21 cellular contexts compared by ENCODE assay signal in genomic region chr17:75641343-75641742, GRCh38. TPM values are rescaled to one million over a fixed set of nuclear protein-coding genes. Genes with fewer than 3 reads are reported as not detected.
DNase-seq lines count a peak whose midpoint lies in the region; ATAC-seq and TF ChIP-seq lines count a peak whose summit lies in the region.
"Had no signal": no experiment of that assay in that cellular context is flagged by ENCODE, and none has a peak within 500 bp of the region (broad histone marks: within the 10 kb centered on the region; RNA-seq: fewer than 3 reads in every experiment).

No MANE protein-coding gene starts in this region.

- H3K4me1 Mint-ChIP-seq in naive thymus-derived CD4-positive, alpha-beta T cell = peaks cover 0 to 14% (median 4%) of the 10 kb centered on the region in 7 donors

- CTCF ChIA-PET in naive thymus-derived CD4-positive, alpha-beta T cell (lab: Charles Lee) = interaction anchor here (1.3 to 1.9 kb wide), 2 partner anchors 9 to 106 kb away, joined by 3 to 7 read pairs; no protein-coding TSS in a partner anchor

- no peak for TF ChIP-seq CTCF in upper lobe of left lung (IDR thresholded peaks at IDR 0.05)

- intact Hi-C loops in Right ventricle myocardium superior (cut with DNase I) = no loop called here
- intact Hi-C loops in naive thymus-derived CD4-positive, alpha-beta T cell (cut with micrococcal nuclease) = no loop called here

- H3K9me3 Mint-ChIP-seq in naive thymus-derived CD4-positive, alpha-beta T cell = no peaks in the 10 kb centered on the region
- H3K9me3 Mint-ChIP-seq: activated CD4-positive, alpha-beta T cell treated with anti-CD3 and anti-CD28 coated beads, Interleukin-2, amount 10 ng/mL, durations not matched to agents 7 days and 5 days had no signal

- H3K27ac ChIP-seq in upper lobe of left lung = peak overlapping the region; percentile 4 to 80 (median 70)
- H3K27ac ChIP-seq in naive thymus-derived CD4-positive, alpha-beta T cell (ENCODE audit: low read depth, low read length) = no peak overlapping the region
- H3K27ac ChIP-seq: 22Rv1, esophagus muscularis mucosa, SK-N-MC had no signal

- H3K9me3 ChIP-seq in upper lobe of left lung = no peaks in the 10 kb centered on the region
- no peaks in the 10 kb centered on the region for H3K9me3 ChIP-seq in naive thymus-derived CD4-positive, alpha-beta T cell (ENCODE audit: control insufficient read depth in 2 of 3, low read length in 3 of 3)
- H3K9me3 ChIP-seq: esophagus muscularis mucosa, pancreas had no signal

- peak; percentile 40 for DNase-seq in DMS53 (lab: John Stamatoyannopoulos, UW)
- DNase-seq in DMS53 treated with DMSO at 0.1 percent for 48 hours (lab: John Stamatoyannopoulos, UW; ENCODE audit: unreplicated experiment) = no peak
- DNase-seq in Right ventricle myocardium superior = peak; percentile 68
- DNase-seq in midbrain (lab: John Stamatoyannopoulos, UW) = peak; percentile 14
- DNase-seq in upper lobe of left lung = peak in 1 of 2 donors; percentile 40
- DNase-seq in naive thymus-derived CD4-positive, alpha-beta T cell = no peak
- DNase-seq: activated CD4-positive, alpha-beta T cell treated with anti-CD3 and anti-CD28 coated beads, Interleukin-2, amount 10 ng/mL, durations not matched to agents 7 days and 5 days; cortex of kidney; DMS79 treated with DMSO at 0.1 percent for 48 hours; Karpas-422; NCI-H1105 treated with DMSO at 0.1 percent for 48 hours; NCI-H2171; NCI-H748 treated with DMSO at 0.1 percent for 48 hours had no signal

- no peaks in the 10 kb centered on the region for H3K27me3 ChIP-seq in upper lobe of left lung
- H3K27me3 ChIP-seq in naive thymus-derived CD4-positive, alpha-beta T cell (ENCODE audit: control insufficient read depth in 2 of 2, insufficient read depth in 2 of 2, low read length in 2 of 2) = no peaks in the 10 kb centered on the region
- H3K27me3 ChIP-seq: esophagus muscularis mucosa, pancreas had no signal

- no peak for TF ChIP-seq EP300 in upper lobe of left lung (IDR thresholded peaks at IDR 0.05)

- peak overlapping the region in 1 of 9 donors; percentile 18 for H3K27ac Mint-ChIP-seq in naive thymus-derived CD4-positive, alpha-beta T cell
- H3K27ac Mint-ChIP-seq: activated CD4-positive, alpha-beta T cell treated with anti-CD3 and anti-CD28 coated beads, Interleukin-2, amount 10 ng/mL, durations not matched to agents 7 days and 5 days had no signal

- H3K36me3 Mint-ChIP-seq in naive thymus-derived CD4-positive, alpha-beta T cell = peaks cover 0 to 3% (median 0%) of the 10 kb centered on the region in 5 donors

- H3K4me3 ChIP-seq in upper lobe of left lung = no peak overlapping the region
- no peak overlapping the region for H3K4me3 ChIP-seq in naive thymus-derived CD4-positive, alpha-beta T cell (ENCODE audit: low read length)
- H3K4me3 ChIP-seq: esophagus muscularis mucosa, pancreas, SK-N-MC, smooth muscle cell had no signal

- no peak for TF ChIP-seq POLR2A in upper lobe of left lung (IDR thresholded peaks at IDR 0.05)

- peaks cover 0 to 13% (median 0%) of the 10 kb centered on the region in 4 donors for H3K36me3 ChIP-seq in upper lobe of left lung
- H3K36me3 ChIP-seq in naive thymus-derived CD4-positive, alpha-beta T cell (ENCODE audit: control insufficient read depth in 2 of 3, insufficient read depth in 3 of 3, low read length in 3 of 3) = peaks cover 0 to 30% (median 0%) of the 10 kb centered on the region in 3 experiments
- H3K36me3 ChIP-seq: pancreas had no signal

- WGBS in upper lobe of left lung, 2 donors = 62 to 87% methylated on average over 4 to 9 of the region's 9 CpGs

- POLR2A ChIA-PET in naive thymus-derived CD4-positive, alpha-beta T cell (lab: Charles Lee) = no interaction called here

- ATAC-seq in Right ventricle myocardium superior (ENCODE audit: poor library complexity) = peak; percentile 67
- ATAC-seq in upper lobe of left lung (ENCODE audit: low FRiP score in 2 of 2) = no peak
- ATAC-seq in naive thymus-derived CD4-positive, alpha-beta T cell = no peak
- no peak for ATAC-seq in HG03565 (IDR thresholded peaks at IDR 0.05; ENCODE audit: unreplicated experiment)
- no peak for ATAC-seq in GM21528 (IDR thresholded peaks at IDR 0.05; ENCODE audit: low FRiP score, unreplicated experiment)
- ATAC-seq: pancreas had no signal

- peaks cover 8 to 58% (median 30%) of the 10 kb centered on the region in 4 donors for H3K4me1 ChIP-seq in upper lobe of left lung
- no peaks in the 10 kb centered on the region for H3K4me1 ChIP-seq in naive thymus-derived CD4-positive, alpha-beta T cell (ENCODE audit: control insufficient read depth in 2 of 2, insufficient read depth in 2 of 2, low read length in 2 of 2)

- no peaks in the 10 kb centered on the region for H3K27me3 Mint-ChIP-seq in naive thymus-derived CD4-positive, alpha-beta T cell
- H3K27me3 Mint-ChIP-seq: activated CD4-positive, alpha-beta T cell treated with anti-CD3 and anti-CD28 coated beads, Interleukin-2, amount 10 ng/mL, durations not matched to agents 7 days and 5 days had no signal

- no peak overlapping the region for H3K4me3 Mint-ChIP-seq in naive thymus-derived CD4-positive, alpha-beta T cell
- H3K4me3 Mint-ChIP-seq: activated CD4-positive, alpha-beta T cell treated with anti-CD3 and anti-CD28 coated beads, Interleukin-2, amount 10 ng/mL, durations not matched to agents 7 days and 5 days had no signal

RNA-seq across cellular contexts. Expression of gene SMIM5, which starts 8.1 kb away (rescaled TPM):
- total RNA-seq in Right ventricle myocardium superior (12.5 TPM), upper lobe of left lung (1 to 10 TPM; 1.9 to 7.3 (median 3.3) TPM)
- total RNA-seq in naive thymus-derived CD4-positive, alpha-beta T cell = 1 to 10 TPM in 2 of 5 experiments, under 1 TPM in 3; 0.43 to 2.4 (median 0.84) TPM
- under 1 TPM; 0.06 to 0.22 TPM for polyA plus RNA-seq in naive thymus-derived CD4-positive, alpha-beta T cell
- total RNA-seq: H7 had no signal

RNA-seq across cellular contexts. Expression of gene RECQL5, which starts 25.6 kb away (rescaled TPM):
- 14.1 TPM for total RNA-seq in Right ventricle myocardium superior
- total RNA-seq in upper lobe of left lung = 10 to 100 TPM; 11.4 to 97.4 (median 41.4) TPM
- 10 to 100 TPM; 38.7 to 76.5 (median 49.2) TPM for total RNA-seq in naive thymus-derived CD4-positive, alpha-beta T cell
- 10 to 100 TPM; 12.4 to 25.9 TPM for polyA plus RNA-seq in naive thymus-derived CD4-positive, alpha-beta T cell

RNA-seq across cellular contexts. Expression of gene SAP30BP, which starts 25.8 kb away (rescaled TPM):
- 40.0 TPM for total RNA-seq in Right ventricle myocardium superior
- total RNA-seq in upper lobe of left lung = 100 to 1,000 TPM in 1 of 6 donors, 10 to 100 TPM in 5; 64.1 to 125 (median 80.8) TPM
- 100 to 1,000 TPM in 4 of 5 experiments, 10 to 100 TPM in 1; 97.6 to 198 (median 116) TPM for total RNA-seq in naive thymus-derived CD4-positive, alpha-beta T cell
- 10 to 100 TPM; 69.5 to 76.1 TPM for polyA plus RNA-seq in naive thymus-derived CD4-positive, alpha-beta T cell

RNA-seq across cellular contexts. Expression of gene MYO15B, which starts 53.7 kb away (rescaled TPM):
- total RNA-seq in Right ventricle myocardium superior (37.1 TPM), upper lobe of left lung (100 to 1,000 TPM in 4 of 6 donors, 10 to 100 TPM in 2; 89.8 to 592 (median 183) TPM)
- 100 to 1,000 TPM in 4 of 5 experiments, 10 to 100 TPM in 1; 72.2 to 461 (median 304) TPM for total RNA-seq in naive thymus-derived CD4-positive, alpha-beta T cell
- polyA plus RNA-seq in naive thymus-derived CD4-positive, alpha-beta T cell = 1 to 10 TPM; 1.2 to 2.3 TPM

Comparison
In these comparisons a context has a peak if more than half of its experiments do, and no peak if none do; other contexts are left out.
1. DNase-seq: peak in DMS53 (single experiment), Right ventricle myocardium superior (single experiment) and midbrain (single experiment); none in DMS53 treated with DMSO at 0.1 percent for 48 hours (single experiment) and naive thymus-derived CD4-positive, alpha-beta T cell (0 of 9).